16 cellular contexts compared by ENCODE assay signal in the genomic region with DNA sequence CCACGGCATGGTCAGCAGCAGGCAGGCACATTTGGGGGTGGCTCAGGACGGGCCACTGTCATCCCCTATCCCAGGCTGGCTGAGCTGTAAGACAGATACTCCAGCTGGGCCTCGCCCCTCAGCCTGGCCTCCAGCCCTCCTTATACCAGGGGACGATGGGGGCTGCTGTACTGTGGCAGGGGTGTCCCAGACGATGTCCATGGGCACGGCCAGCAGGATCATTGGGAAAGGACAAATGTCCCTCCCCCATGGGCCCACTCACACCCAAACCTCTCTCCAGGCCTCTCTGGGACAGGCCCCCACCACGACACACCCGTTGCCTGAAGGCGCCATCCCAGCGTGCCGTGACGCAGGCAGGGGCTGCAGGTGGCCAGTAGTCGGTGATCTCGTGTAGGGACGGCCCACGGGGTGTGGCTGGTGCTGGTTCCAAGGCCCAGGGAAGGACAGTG.
DNase-seq lines count a peak whose midpoint lies in the region; ATAC-seq and TF ChIP-seq lines count a peak whose summit lies in the region.
"Had no signal": no experiment of that assay in that cellular context is flagged by ENCODE, and none has a peak within 500 bp of the region (broad histone marks: within the 10 kb centered on the region; RNA-seq: fewer than 3 reads in every experiment).

No MANE protein-coding gene starts in this region.

- peak overlapping the region; percentile 50 for H3K4me3 Mint-ChIP-seq in memory B cell
- H3K4me3 Mint-ChIP-seq: endodermal cell had no signal

- H3K36me3 ChIP-seq in NT2/D1 (ENCODE audit: insufficient read depth, insufficient read length, low read length) = no peaks in the 10 kb centered on the region
- H3K36me3 ChIP-seq: ascending aorta, prostate gland had no signal

- H3K9me3 ChIP-seq in NT2/D1 (ENCODE audit: insufficient read depth, low read length) = no peaks in the 10 kb centered on the region
- H3K9me3 ChIP-seq: ascending aorta, prostate gland had no signal

- no peak for TF ChIP-seq CTCF in 22Rv1 (IDR thresholded peaks at IDR 0.05)

- peak overlapping the region; percentile 42 for H3K9ac ChIP-seq in NT2/D1 (ENCODE audit: insufficient read length, low read depth)

- H3K27ac Mint-ChIP-seq in memory B cell = no peak overlapping the region
- H3K27ac Mint-ChIP-seq: endodermal cell, nephron had no signal

- H3K36me3 Mint-ChIP-seq in memory B cell = no peaks in the 10 kb centered on the region

- H3K27ac ChIP-seq in 22Rv1 = peak overlapping the region; percentile 50; the same call in 1 of the 2 replicates
- H3K27ac ChIP-seq: ascending aorta, HL-60, prostate gland had no signal

- H3K4me1 Mint-ChIP-seq in memory B cell = peaks cover 43% of the 10 kb centered on the region
- H3K4me1 Mint-ChIP-seq: endodermal cell had no signal

- peaks cover 11% of the 10 kb centered on the region for H3K27me3 Mint-ChIP-seq in memory B cell

- DNase-seq in 8988T (peak; percentile 26), NT2/D1 (ENCODE audit: low read depth, low spot score) (no peak), memory B cell (ENCODE audit: low spot score in 2 of 2) (no peak), iPS-NIHi7 (ENCODE audit: extremely low spot score) (no peak), NCI-H187 (lab: John Stamatoyannopoulos, UW) (no peak)
- DNase-seq: DMS 273 treated with DMSO at 0.1 percent for 48 hours, GF-D8, NCI-H187 treated with DMSO at 0.1 percent for 48 hours had no signal

- peaks cover 1% of the 10 kb centered on the region for H3K9me3 Mint-ChIP-seq in memory B cell
- H3K9me3 Mint-ChIP-seq: endodermal cell had no signal

- peaks cover 62% of the 10 kb centered on the region for H3K27me3 ChIP-seq in NT2/D1 (ENCODE audit: insufficient read depth, insufficient read length)

- peaks cover 13% of the 10 kb centered on the region for H3K4me1 ChIP-seq in NT2/D1 (ENCODE audit: insufficient read depth, insufficient read length)
- H3K4me1 ChIP-seq: ascending aorta had no signal

- no peak for ATAC-seq in memory B cell (ENCODE audit: low read depth)
- no peak for ATAC-seq in GM19023 (IDR thresholded peaks at IDR 0.05; ENCODE audit: unreplicated experiment)
- no peak for ATAC-seq in HG03045 (IDR thresholded peaks at IDR 0.05; ENCODE audit: unreplicated experiment)

- H3K4me3 ChIP-seq in NT2/D1 (ENCODE audit: insufficient read length, low read depth) = no peak overlapping the region
- H3K4me3 ChIP-seq: ascending aorta, prostate gland had no signal
